In genomic region chr5:126369083-126369482, GRCh38 we compare ENCODE assay signal across 2 cellular contexts.
TF ChIP-seq lines count a peak whose summit lies in the region.

No MANE protein-coding gene starts in this region.

TF ChIP-seq in HEK293, 187 proteins besides CTCF, POLR2A, EP300 and RAD21:
- no peak for TF ChIP-seq PRDM1 (tag by site-specific recombination; IDR thresholded peaks at IDR 0.05)
- peak; percentile 45; the same call in 1 of the 2 replicates for TF ChIP-seq ZNF664 (tag by site-specific recombination; IDR thresholded peaks at IDR 0.05)

TF ChIP-seq in K562, 482 proteins besides CTCF, POLR2A, EP300 and RAD21:
- 0 out of 2 replicates have a peak, but pooled peaks have one; percentile 15 for TF ChIP-seq ZNF24 (IDR thresholded peaks at IDR 0.05)
- TF ChIP-seq ZNF282 (CRISPR knock-in tag; IDR thresholded peaks at IDR 0.05), result no peak
